ENCODE assay signal across 15 cellular contexts in genomic region chr3:133459400-133459799, GRCh38. TPM values are rescaled to one million over a fixed set of nuclear protein-coding genes. Genes with fewer than 3 reads are reported as not detected.
DNase-seq lines count a peak whose midpoint lies in the region; ATAC-seq and TF ChIP-seq lines count a peak whose summit lies in the region.
"Had no signal": no experiment of that assay in that cellular context is flagged by ENCODE, and none has a peak within 500 bp of the region (broad histone marks: within the 10 kb centered on the region; RNA-seq: fewer than 3 reads in every experiment).

No MANE protein-coding gene starts in this region.

- DNase-seq in NCI-H524 (lab: John Stamatoyannopoulos, UW) (peak; percentile 92 to 98), left cardiac atrium (peak; percentile 53), osteocyte (ENCODE audit: extremely low spot score, unreplicated experiment) (no peak), SKM-1 (lab: John Stamatoyannopoulos, UW; ENCODE audit: unreplicated experiment) (no peak), cerebellar cortex (ENCODE audit: low spot score) (no peak)
- DNase-seq: activated CD4-positive, alpha-beta T cell treated with anti-CD3 and anti-CD28 coated beads, Interleukin-2, amount 50 U/mL, for 4 hours; Calu3; effector memory CD8-positive, alpha-beta T cell; glutamatergic neuron; HFFc6; NCI-H526; T-helper 9 cell had no signal

- intact Hi-C loops in left cardiac atrium (cut with DNase I): no loop called here

- H3K27ac ChIP-seq in C4-2B: peak overlapping the region; percentile 37

- H3K4me3 Mint-ChIP-seq in osteocyte (ENCODE audit: unreplicated experiment): no peak overlapping the region
- H3K4me3 Mint-ChIP-seq: effector memory CD8-positive, alpha-beta T cell; HFFc6 had no signal

- peak overlapping the region; percentile 74 for H3K27ac Mint-ChIP-seq in osteocyte (ENCODE audit: unreplicated experiment)
- H3K27ac Mint-ChIP-seq: effector memory CD8-positive, alpha-beta T cell; HFFc6 had no signal

- no peaks in the 10 kb centered on the region for H3K27me3 Mint-ChIP-seq in osteocyte (ENCODE audit: unreplicated experiment)

- peaks cover 59% of the 10 kb centered on the region for H3K4me1 Mint-ChIP-seq in osteocyte (ENCODE audit: unreplicated experiment)

- H3K9me3 Mint-ChIP-seq in osteocyte (ENCODE audit: unreplicated experiment): no peaks in the 10 kb centered on the region
- H3K9me3 Mint-ChIP-seq: effector memory CD8-positive, alpha-beta T cell; HFFc6 had no signal

- no peak for TF ChIP-seq CTCF in C4-2B (conservative IDR thresholded peaks at IDR 0.05)
- no peak for TF ChIP-seq CTCF in osteocyte (IDR thresholded peaks at IDR 0.05)

- H3K36me3 Mint-ChIP-seq in osteocyte (ENCODE audit: unreplicated experiment): no peaks in the 10 kb centered on the region

- peak; percentile 76 to 89 for ATAC-seq in left cardiac atrium
- ATAC-seq in HG03135 (IDR thresholded peaks at IDR 0.05; ENCODE audit: unreplicated experiment): no peak
- ATAC-seq in GM21390 (IDR thresholded peaks at IDR 0.05; ENCODE audit: unreplicated experiment): no peak
- ATAC-seq: effector memory CD8-positive, alpha-beta T cell had no signal

RNA-seq across cellular contexts. Expression of gene BFSP2, which starts 59.5 kb away (rescaled TPM):
- total RNA-seq in left cardiac atrium (not detected), osteocyte (not detected in 2 replicates)
- total RNA-seq: Calu3, HFFc6 had no signal

Comparison
In these comparisons a context has a peak if more than half of its experiments do, and no peak if none do; other contexts are left out.
1. DNase-seq: peak in NCI-H524 (2 of 2) and left cardiac atrium (single experiment); none in osteocyte (single experiment), SKM-1 (single experiment) and cerebellar cortex (single experiment).
2. ATAC-seq: peak in left cardiac atrium (2 of 2); none in HG03135 (single experiment) and GM21390 (single experiment).